22 cellular contexts compared by ENCODE assay signal in the genomic region with DNA sequence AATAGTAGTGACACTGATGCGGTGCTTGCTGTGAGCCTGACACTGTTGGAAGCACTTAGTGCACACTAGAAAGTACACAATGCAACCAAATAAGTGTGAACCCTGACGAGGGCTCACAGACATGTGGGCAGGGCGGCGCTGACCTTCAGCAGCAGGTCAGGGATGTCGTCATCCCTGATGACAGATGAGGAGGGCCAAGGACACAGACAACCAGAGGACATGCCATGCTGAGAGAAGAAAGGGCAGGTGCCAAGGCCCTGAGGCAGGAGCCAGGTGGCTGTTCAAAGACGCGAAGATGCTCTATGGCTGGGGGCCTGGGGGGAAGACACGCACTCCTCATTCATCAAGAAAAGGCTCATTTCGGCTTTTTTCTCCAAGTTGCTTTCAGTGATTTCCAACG.
DNase-seq lines count a peak whose midpoint lies in the region; ATAC-seq and TF ChIP-seq lines count a peak whose summit lies in the region.
"Had no signal": no experiment of that assay in that cellular context is flagged by ENCODE, and none has a peak within 500 bp of the region (broad histone marks: within the 10 kb centered on the region; RNA-seq: fewer than 3 reads in every experiment).

No MANE protein-coding gene starts in this region.

- H3K36me3 ChIP-seq in upper lobe of right lung: no peaks in the 10 kb centered on the region
- H3K36me3 ChIP-seq: MG63 had no signal

- no peaks in the 10 kb centered on the region for H3K9me3 ChIP-seq in upper lobe of right lung
- H3K9me3 ChIP-seq: MG63 had no signal

- CTCF ChIA-PET in activated CD8-positive, alpha-beta memory T cell treated with anti-CD3 and anti-CD28 coated beads, Interleukin-2, amount 10 ng/mL, durations not matched to agents 7 days and 5 days (lab: Charles Lee): no interaction called here

- no peak overlapping the region for H3K27ac ChIP-seq in coronary artery
- no peak overlapping the region for H3K27ac ChIP-seq in upper lobe of right lung
- H3K27ac ChIP-seq: HL-60 had no signal

- H3K9me3 Mint-ChIP-seq in activated CD8-positive, alpha-beta memory T cell treated with anti-CD3 and anti-CD28 coated beads, Interleukin-2, amount 10 ng/mL, durations not matched to agents 7 days and 5 days (ENCODE audit: low read depth): peaks cover 2% of the 10 kb centered on the region

- no peak overlapping the region for H3K27ac Mint-ChIP-seq in activated CD8-positive, alpha-beta memory T cell treated with anti-CD3 and anti-CD28 coated beads, Interleukin-2, amount 10 ng/mL, durations not matched to agents 7 days and 5 days
- H3K27ac Mint-ChIP-seq: B cell, H9, IgD-negative memory B cell had no signal

- no peak for ATAC-seq in activated CD8-positive, alpha-beta memory T cell treated with anti-CD3 and anti-CD28 coated beads, Interleukin-2, amount 10 ng/mL, durations not matched to agents 7 days and 5 days
- ATAC-seq in upper lobe of right lung (no peak), GM21619 (IDR thresholded peaks at IDR 0.05; ENCODE audit: unreplicated experiment) (no peak), HG03460 (IDR thresholded peaks at IDR 0.05; ENCODE audit: unreplicated experiment) (no peak)
- ATAC-seq: Panc1, Right ventricle myocardium inferior had no signal

- H3K4me3 ChIP-seq in coronary artery (no peak overlapping the region), upper lobe of right lung (no peak overlapping the region)
- H3K4me3 ChIP-seq: MG63 had no signal

- H3K4me1 ChIP-seq in upper lobe of right lung: no peaks in the 10 kb centered on the region

- peaks cover 25% of the 10 kb centered on the region for H3K4me1 Mint-ChIP-seq in activated CD8-positive, alpha-beta memory T cell treated with anti-CD3 and anti-CD28 coated beads, Interleukin-2, amount 10 ng/mL, durations not matched to agents 7 days and 5 days

- TF ChIP-seq CTCF in coronary artery (IDR thresholded peaks at IDR 0.05): no peak
- no peak for TF ChIP-seq CTCF in upper lobe of right lung (IDR thresholded peaks at IDR 0.05)

- intact Hi-C loops in upper lobe of right lung (cut with DNase I): no loop called here

- H3K4me3 Mint-ChIP-seq in activated CD8-positive, alpha-beta memory T cell treated with anti-CD3 and anti-CD28 coated beads, Interleukin-2, amount 10 ng/mL, durations not matched to agents 7 days and 5 days: no peak overlapping the region
- H3K4me3 Mint-ChIP-seq: B cell, H9 had no signal

- DNase-seq in activated CD8-positive, alpha-beta memory T cell treated with anti-CD3 and anti-CD28 coated beads, Interleukin-2, amount 10 ng/mL, durations not matched to agents 7 days and 5 days: peak; percentile 12
- DNase-seq in activated CD8-positive, alpha-beta memory T cell treated with anti-CD3 and anti-CD28 coated beads for 24 hours: no peak
- peak; percentile 24 for DNase-seq in coronary artery (ENCODE audit: low spot score)
- DNase-seq in mesenteric fat pad (ENCODE audit: low spot score): peak; percentile 55
- peak; percentile 21 for DNase-seq in upper lobe of right lung
- no peak for DNase-seq in DMS53 treated with DMSO at 0.1 percent for 48 hours (lab: John Stamatoyannopoulos, UW; ENCODE audit: unreplicated experiment)
- DNase-seq: 8988T, DND-41, MG63, NCI-H1048, NCI-H1436 treated with DMSO at 0.1 percent for 48 hours, NCI-H2029, NCI-H345, NCI-H526 had no signal

- H3K36me3 Mint-ChIP-seq in activated CD8-positive, alpha-beta memory T cell treated with anti-CD3 and anti-CD28 coated beads, Interleukin-2, amount 10 ng/mL, durations not matched to agents 7 days and 5 days: peaks cover 7% of the 10 kb centered on the region

- H3K27me3 Mint-ChIP-seq in activated CD8-positive, alpha-beta memory T cell treated with anti-CD3 and anti-CD28 coated beads, Interleukin-2, amount 10 ng/mL, durations not matched to agents 7 days and 5 days: peaks cover 43% of the 10 kb centered on the region

- no peaks in the 10 kb centered on the region for H3K27me3 ChIP-seq in upper lobe of right lung
- H3K27me3 ChIP-seq: MG63 had no signal

Comparison
In these comparisons a context has a peak if more than half of its experiments do, and no peak if none do; other contexts are left out.
1. DNase-seq: peak in activated CD8-positive, alpha-beta memory T cell treated with anti-CD3 and anti-CD28 coated beads, Interleukin-2, amount 10 ng/mL, durations not matched to agents 7 days and 5 days (single experiment), coronary artery (single experiment), mesenteric fat pad (single experiment) and upper lobe of right lung (single experiment); none in activated CD8-positive, alpha-beta memory T cell treated with anti-CD3 and anti-CD28 coated beads for 24 hours (single experiment) and DMS53 treated with DMSO at 0.1 percent for 48 hours (single experiment).